12 cellular contexts compared by ENCODE assay signal in the genomic region with DNA sequence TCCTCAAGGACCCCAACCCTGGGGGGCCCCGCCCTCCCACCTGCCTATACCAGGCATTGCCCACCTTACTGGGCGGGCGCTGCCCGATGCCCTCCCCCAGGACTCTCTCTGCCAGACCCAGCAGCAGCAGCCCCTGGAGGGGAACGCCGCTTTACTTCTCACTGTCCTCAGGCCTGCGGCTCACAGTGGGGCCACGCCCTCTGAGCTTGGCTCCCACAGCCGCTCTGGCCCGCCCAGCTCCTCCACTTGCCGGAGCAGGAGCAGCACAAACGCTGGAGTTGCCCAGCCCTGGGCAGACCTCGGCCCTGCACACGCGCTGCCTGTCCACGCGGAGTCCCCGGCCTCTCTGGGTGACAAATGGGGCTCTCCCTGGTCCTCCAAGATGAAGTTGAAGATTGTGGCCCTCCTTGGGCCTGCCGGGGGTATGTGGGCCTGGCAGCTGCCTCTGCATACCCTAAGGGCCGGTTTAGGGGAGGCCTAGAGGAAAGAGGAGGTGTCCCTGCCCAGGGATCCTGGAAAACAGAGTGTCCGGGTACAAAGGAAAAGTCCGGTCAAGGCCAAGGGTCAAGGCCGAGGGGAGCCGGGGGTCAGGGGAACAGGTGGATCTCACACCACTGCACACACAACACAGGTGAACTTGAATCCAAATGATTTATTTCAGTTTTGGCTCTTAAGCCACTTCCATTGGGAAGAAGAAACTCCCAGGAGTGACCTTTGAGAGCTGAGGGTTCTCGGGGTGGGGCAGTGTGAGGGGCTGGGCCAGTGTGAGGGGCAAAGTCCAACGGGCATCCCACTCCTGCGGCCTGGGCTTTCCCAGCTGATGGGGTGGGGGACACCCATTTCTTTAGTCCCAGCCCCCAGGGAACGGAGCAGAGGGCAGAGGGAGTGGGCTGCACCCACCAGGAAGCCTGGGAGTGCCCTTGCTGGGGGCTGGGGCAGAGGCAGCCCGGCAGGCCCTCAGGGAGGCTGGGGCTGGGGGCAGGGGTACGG. TPM values are rescaled to one million over a fixed set of nuclear protein-coding genes. Genes with fewer than 3 reads are reported as not detected.
DNase-seq lines count a peak whose midpoint lies in the region; ATAC-seq and TF ChIP-seq lines count a peak whose summit lies in the region.
"Had no signal": no experiment of that assay in that cellular context is flagged by ENCODE, and none has a peak within 500 bp of the region (broad histone marks: within the 10 kb centered on the region; RNA-seq: fewer than 3 reads in every experiment).

No MANE protein-coding gene starts in this region.

- H3K27me3 Mint-ChIP-seq in natural killer cell (ENCODE audit: low read depth in 2 of 2) = no peaks in the 10 kb centered on the region
- H3K27me3 Mint-ChIP-seq in natural killer cell treated with Interleukin-12 subunit alpha and Interleukin-12 subunit beta and Interleukin-15 and Interleukin-18, amount 100 ng/mL, for 72 hours = no peaks in the 10 kb centered on the region
- no peaks in the 10 kb centered on the region for H3K27me3 Mint-ChIP-seq in osteocyte (ENCODE audit: unreplicated experiment)
- H3K27me3 Mint-ChIP-seq: activated naive CD8-positive, alpha-beta T cell treated with anti-CD3 and anti-CD28 coated beads, Interleukin-2, amount 10 ng/mL, durations not matched to agents 7 days and 5 days had no signal

- H3K4me3 Mint-ChIP-seq in natural killer cell = no peak overlapping the region
- no peak overlapping the region for H3K4me3 Mint-ChIP-seq in natural killer cell treated with Interleukin-12 subunit alpha and Interleukin-12 subunit beta and Interleukin-15 and Interleukin-18, amount 100 ng/mL, for 72 hours
- H3K4me3 Mint-ChIP-seq in osteocyte (ENCODE audit: unreplicated experiment) = no peak overlapping the region
- H3K4me3 Mint-ChIP-seq: activated naive CD8-positive, alpha-beta T cell treated with anti-CD3 and anti-CD28 coated beads, Interleukin-2, amount 10 ng/mL, durations not matched to agents 7 days and 5 days had no signal

- H3K4me1 Mint-ChIP-seq in natural killer cell = peaks cover 15 to 36% of the 10 kb centered on the region in 2 donors
- H3K4me1 Mint-ChIP-seq in natural killer cell treated with Interleukin-12 subunit alpha and Interleukin-12 subunit beta and Interleukin-15 and Interleukin-18, amount 100 ng/mL, for 72 hours (ENCODE audit: low read depth in 2 of 2) = peaks cover 10 to 19% of the 10 kb centered on the region in 2 donors
- H3K4me1 Mint-ChIP-seq in osteocyte (ENCODE audit: unreplicated experiment) = peaks cover 16% of the 10 kb centered on the region

- TF ChIP-seq CTCF in natural killer cell (IDR thresholded peaks at IDR 0.05) = no peak
- TF ChIP-seq CTCF in colonic mucosa (IDR thresholded peaks at IDR 0.05) = no peak
- no peak for TF ChIP-seq CTCF in osteocyte (IDR thresholded peaks at IDR 0.05)

- H3K36me3 ChIP-seq in colonic mucosa = no peaks in the 10 kb centered on the region
- H3K36me3 ChIP-seq: pancreas had no signal

- H3K4me3 ChIP-seq in colonic mucosa = peak overlapping the region; percentile 46
- H3K4me3 ChIP-seq: pancreas had no signal

- peak overlapping the region; percentile 52 to 91 for H3K9ac ChIP-seq in colonic mucosa (ENCODE audit: low read depth in 2 of 2, low read length in 2 of 2)

- H3K27ac Mint-ChIP-seq in natural killer cell (peak overlapping the region; percentile 72 to 93), osteocyte (ENCODE audit: unreplicated experiment) (no peak overlapping the region)
- no peak overlapping the region for H3K27ac Mint-ChIP-seq in natural killer cell treated with Interleukin-12 subunit alpha and Interleukin-12 subunit beta and Interleukin-15 and Interleukin-18, amount 100 ng/mL, for 72 hours
- H3K27ac Mint-ChIP-seq: activated naive CD8-positive, alpha-beta T cell treated with anti-CD3 and anti-CD28 coated beads, Interleukin-2, amount 10 ng/mL, durations not matched to agents 7 days and 5 days had no signal

- peaks cover 28% of the 10 kb centered on the region for H3K4me1 ChIP-seq in colonic mucosa

- H3K9me3 Mint-ChIP-seq in natural killer cell (peaks cover 0 to 3% of the 10 kb centered on the region in 2 donors), osteocyte (ENCODE audit: unreplicated experiment) (no peaks in the 10 kb centered on the region)
- no peaks in the 10 kb centered on the region for H3K9me3 Mint-ChIP-seq in natural killer cell treated with Interleukin-12 subunit alpha and Interleukin-12 subunit beta and Interleukin-15 and Interleukin-18, amount 100 ng/mL, for 72 hours

- peak overlapping the region; percentile 96 for H3K27ac ChIP-seq in colonic mucosa
- H3K27ac ChIP-seq: pancreas had no signal

- H3K36me3 Mint-ChIP-seq in natural killer cell = no peaks in the 10 kb centered on the region
- no peaks in the 10 kb centered on the region for H3K36me3 Mint-ChIP-seq in natural killer cell treated with Interleukin-12 subunit alpha and Interleukin-12 subunit beta and Interleukin-15 and Interleukin-18, amount 100 ng/mL, for 72 hours
- H3K36me3 Mint-ChIP-seq in osteocyte (ENCODE audit: unreplicated experiment) = no peaks in the 10 kb centered on the region

- H3K27me3 ChIP-seq in colonic mucosa = no peaks in the 10 kb centered on the region
- H3K27me3 ChIP-seq: pancreas had no signal

- H3K9me3 ChIP-seq in colonic mucosa = no peaks in the 10 kb centered on the region
- H3K9me3 ChIP-seq: pancreas had no signal

- DNase-seq in natural killer cell (no peak), colonic mucosa (peak; percentile 85), left colon (peak; percentile 73 to 79), osteocyte (ENCODE audit: extremely low spot score, unreplicated experiment) (no peak), cerebellum (ENCODE audit: low spot score) (no peak), SHP77 treated with DMSO at 0.1 percent for 48 hours (lab: John Stamatoyannopoulos, UW) (no peak)
- DNase-seq in natural killer cell treated with Interleukin-12 subunit alpha and Interleukin-12 subunit beta and Interleukin-15 and Interleukin-18, amount 100 ng/mL, for 72 hours (ENCODE audit: low spot score) = no peak
- no peak for DNase-seq in activated naive CD4-positive, alpha-beta T cell treated with anti-CD3 and anti-CD28 coated beads, Interleukin-2, amount 50 U/mL, for 16 hours
- DNase-seq: activated naive CD8-positive, alpha-beta T cell treated with anti-CD3 and anti-CD28 coated beads, Interleukin-2, amount 10 ng/mL, durations not matched to agents 7 days and 5 days; foreskin melanocyte had no signal

- ATAC-seq in natural killer cell = no peak
- ATAC-seq in natural killer cell treated with Interleukin-12 subunit alpha and Interleukin-12 subunit beta and Interleukin-15 and Interleukin-18, amount 100 ng/mL, for 72 hours = no peak
- peak; percentile 64 for ATAC-seq in left colon

- intact Hi-C loops in natural killer cell (cut with micrococcal nuclease) (no loop called here), colonic mucosa (cut with DNase I) (loop anchor here (10.0 kb wide), 2 partner anchors 124 to 244 kb away; no protein-coding TSS in a partner anchor), left colon (cut with DNase I, micrococcal nuclease) (no loop called here)

RNA-seq across cellular contexts. Expression of gene BAIAP2L2, which starts 0.7 kb away (rescaled TPM):
- 1 to 10 TPM in 2 of 3 donors, under 1 TPM in 1; 0.99 to 1.9 (median 1.2) TPM for total RNA-seq in natural killer cell
- under 1 TPM; 0.40 to 0.84 TPM for total RNA-seq in natural killer cell treated with Interleukin-12 subunit alpha and Interleukin-12 subunit beta and Interleukin-15 and Interleukin-18, amount 100 ng/mL, for 72 hours
- 10 to 100 TPM; 59.1 to 76.6 TPM for total RNA-seq in colonic mucosa
- 10 to 100 TPM; 61.2 to 84.6 TPM for total RNA-seq in left colon
- 0.39 and 0.48 TPM in 2 replicates for total RNA-seq in osteocyte
- not detected for total RNA-seq in cerebellum
- total RNA-seq: urinary bladder had no signal

RNA-seq across cellular contexts. Expression of gene SLC16A8, which starts 27.2 kb away (rescaled TPM):
- total RNA-seq in natural killer cell (1 to 10 TPM in 1 of 3 donors, not detected in 2; 1.0 TPM), colonic mucosa (under 1 TPM in 1 of 2 donors, not detected in 1; 0.27 TPM), left colon (not detected), osteocyte (not detected in 2 replicates), cerebellum (1.1 TPM)
- total RNA-seq in natural killer cell treated with Interleukin-12 subunit alpha and Interleukin-12 subunit beta and Interleukin-15 and Interleukin-18, amount 100 ng/mL, for 72 hours = under 1 TPM in 1 of 2 donors, not detected in 1; 0.50 TPM
- total RNA-seq: activated naive CD8-positive, alpha-beta T cell treated with anti-CD3 and anti-CD28 coated beads, Interleukin-2, amount 10 ng/mL, durations not matched to agents 7 days and 5 days had no signal

RNA-seq across cellular contexts. Expression of gene PICK1, which starts 54.0 kb away (rescaled TPM):
- 10 to 100 TPM; 28.4 to 30.9 (median 29.9) TPM for total RNA-seq in natural killer cell
- total RNA-seq in natural killer cell treated with Interleukin-12 subunit alpha and Interleukin-12 subunit beta and Interleukin-15 and Interleukin-18, amount 100 ng/mL, for 72 hours = 10 to 100 TPM; 14.8 to 18.8 TPM
- 10 to 100 TPM; 27.6 to 47.2 TPM for total RNA-seq in colonic mucosa
- total RNA-seq in left colon = 10 to 100 TPM; 34.3 to 40.4 TPM
- 26.2 and 27.9 TPM in 2 replicates for total RNA-seq in osteocyte
- 22.2 TPM for total RNA-seq in cerebellum

Comparison
In these comparisons a context has a peak if more than half of its experiments do, and no peak if none do; other contexts are left out.
1. H3K27ac Mint-ChIP-seq: peak in natural killer cell (2 of 2); none in natural killer cell treated with Interleukin-12 subunit alpha and Interleukin-12 subunit beta and Interleukin-15 and Interleukin-18, amount 100 ng/mL, for 72 hours (0 of 2) and osteocyte (single experiment).
2. DNase-seq: peak in colonic mucosa (single experiment) and left colon (2 of 2); none in natural killer cell (single experiment), natural killer cell treated with Interleukin-12 subunit alpha and Interleukin-12 subunit beta and Interleukin-15 and Interleukin-18, amount 100 ng/mL, for 72 hours (single experiment), osteocyte (single experiment), activated naive CD4-positive, alpha-beta T cell treated with anti-CD3 and anti-CD28 coated beads, Interleukin-2, amount 50 U/mL, for 16 hours (single experiment), cerebellum (single experiment) and SHP77 treated with DMSO at 0.1 percent for 48 hours (single experiment).
3. RNA of gene BAIAP2L2, which starts 0.7 kb away (total RNA-seq): 61.2 to 84.6 TPM in left colon and 59.1 to 76.6 TPM in colonic mucosa; 0.99 to 1.9 TPM in natural killer cell, 0.40 to 0.84 TPM in natural killer cell treated with Interleukin-12 subunit alpha and Interleukin-12 subunit beta and Interleukin-15 and Interleukin-18, amount 100 ng/mL, for 72 hours, 0.39 to 0.48 TPM in osteocyte and not detected in cerebellum (single experiment); every median in the first group is over 10 times any median in the second.